In the genomic region with DNA sequence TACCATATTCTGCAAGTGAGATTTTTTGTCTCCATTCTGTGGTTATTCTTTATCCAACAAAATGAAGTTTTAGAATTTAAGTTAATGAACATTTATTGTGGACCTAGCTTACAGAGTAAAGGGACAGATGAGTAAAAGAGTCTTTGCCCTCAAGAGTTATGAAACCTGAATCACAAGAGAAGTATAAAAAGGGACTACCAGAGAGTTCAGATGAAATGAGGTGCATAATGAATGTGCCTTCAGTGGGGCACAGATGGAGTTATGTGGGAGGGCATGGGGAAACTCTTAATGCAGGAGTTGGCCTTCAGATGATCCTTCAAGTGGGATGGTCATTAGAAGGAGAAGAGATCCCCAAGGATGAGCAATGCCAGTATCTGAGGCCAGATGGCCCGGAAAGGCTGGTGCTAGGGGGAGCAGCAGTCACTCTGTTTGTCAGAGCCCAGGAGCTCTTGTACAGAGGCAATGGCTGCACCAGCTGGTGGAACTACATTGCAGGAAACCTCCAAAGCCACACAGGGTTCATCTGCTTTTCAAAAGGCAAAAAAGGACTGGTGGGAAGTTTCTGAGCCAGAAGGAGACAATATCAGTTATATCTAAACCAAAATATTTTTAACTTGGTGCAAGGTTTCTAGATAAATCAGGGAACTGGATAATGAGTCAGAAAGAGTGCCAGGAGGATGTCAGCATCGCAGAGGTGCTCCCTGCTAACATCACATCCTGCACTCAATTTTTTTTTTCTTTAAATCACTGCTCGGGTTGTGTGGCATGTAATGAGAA, we compare ENCODE assay signal across 8 cellular contexts.
DNase-seq lines count a peak whose midpoint lies in the region; ATAC-seq and TF ChIP-seq lines count a peak whose summit lies in the region.

No MANE protein-coding gene starts in this region.

- peaks cover 0 to 10% (median 0%) of the 10 kb centered on the region in 7 donors for H3K9me3 Mint-ChIP-seq in CD4-positive, CD25-positive, alpha-beta regulatory T cell
- no peaks in the 10 kb centered on the region for H3K9me3 Mint-ChIP-seq in glutamatergic neuron (ENCODE audit: unreplicated experiment)

- no peaks in the 10 kb centered on the region for H3K36me3 ChIP-seq in CD4-positive, CD25-positive, alpha-beta regulatory T cell (ENCODE audit: control insufficient read depth, insufficient read depth, low read length)
- H3K36me3 ChIP-seq in left ventricle myocardium inferior = no peaks in the 10 kb centered on the region
- H3K36me3 ChIP-seq in hepatocyte (replicated peaks; ENCODE audit: insufficient read depth, low read depth) = no peaks in the 10 kb centered on the region

- DNase-seq in CD4-positive, CD25-positive, alpha-beta regulatory T cell = peak in 1 of 3 donors; percentile 27
- DNase-seq in NAMALWA (ENCODE audit: low spot score) (peak; percentile 69), left ventricle myocardium inferior (no peak), cortex of kidney (lab: John Stamatoyannopoulos, UW) (no peak), hepatocyte (ENCODE audit: low spot score) (no peak), glutamatergic neuron (no peak)
- DNase-seq in NK-92 treated with Interleukin-12 subunit alpha and Interleukin-12 subunit beta, amount 100 ng/mL, for 24 hours (lab: John Stamatoyannopoulos, UW) = no peak

- peak overlapping the region; percentile 27 for H3K4me3 ChIP-seq in CD4-positive, CD25-positive, alpha-beta regulatory T cell (ENCODE audit: low read depth, low read length)
- peak overlapping the region; percentile 29 for H3K4me3 ChIP-seq in left ventricle myocardium inferior
- H3K4me3 ChIP-seq in hepatocyte = no peak overlapping the region

- H3K4me3 Mint-ChIP-seq in CD4-positive, CD25-positive, alpha-beta regulatory T cell = peak overlapping the region; percentile 6 to 72 (median 51)
- no peak overlapping the region for H3K4me3 Mint-ChIP-seq in glutamatergic neuron (ENCODE audit: unreplicated experiment)

- TF ChIP-seq CTCF in left ventricle myocardium inferior (IDR thresholded peaks at IDR 0.05; ENCODE audit: borderline replicate concordance) (no peak), hepatocyte (IDR thresholded peaks at IDR 0.05; ENCODE audit: poor library complexity) (no peak), glutamatergic neuron (IDR thresholded peaks at IDR 0.05; ENCODE audit: partially characterized antibody, unreplicated experiment) (no peak)

- no peak overlapping the region for H3K27ac ChIP-seq in CD4-positive, CD25-positive, alpha-beta regulatory T cell (ENCODE audit: insufficient read depth, low read length, poor library complexity, severe bottlenecking)
- H3K27ac ChIP-seq in left ventricle myocardium inferior (replicated peaks) = peak overlapping the region; percentile 69
- no peak overlapping the region for H3K27ac ChIP-seq in hepatocyte

- H3K27me3 ChIP-seq in CD4-positive, CD25-positive, alpha-beta regulatory T cell (ENCODE audit: control insufficient read depth, insufficient read depth, low read length) = peaks cover 2% of the 10 kb centered on the region
- no peaks in the 10 kb centered on the region for H3K27me3 ChIP-seq in left ventricle myocardium inferior (ENCODE audit: low read depth)
- H3K27me3 ChIP-seq in hepatocyte = no peaks in the 10 kb centered on the region

- intact Hi-C loops in left ventricle myocardium inferior (cut with micrococcal nuclease) = no loop called here

- no peak overlapping the region for H2AFZ ChIP-seq in hepatocyte

- H3K36me3 Mint-ChIP-seq in CD4-positive, CD25-positive, alpha-beta regulatory T cell = peaks cover 9% of the 10 kb centered on the region
- peaks cover 9% of the 10 kb centered on the region for H3K36me3 Mint-ChIP-seq in glutamatergic neuron (ENCODE audit: unreplicated experiment)

- H3K4me2 ChIP-seq in hepatocyte = no peak overlapping the region

- H3K9me2 ChIP-seq in hepatocyte (replicated peaks; ENCODE audit: insufficient read depth) = no peaks in the 10 kb centered on the region

- H3K4me1 ChIP-seq in CD4-positive, CD25-positive, alpha-beta regulatory T cell (ENCODE audit: control insufficient read depth, insufficient read depth, low read length, poor library complexity, severe bottlenecking) = peaks cover 15% of the 10 kb centered on the region
- peaks cover 24% of the 10 kb centered on the region for H3K4me1 ChIP-seq in left ventricle myocardium inferior
- H3K4me1 ChIP-seq in hepatocyte (ENCODE audit: insufficient read depth) = no peaks in the 10 kb centered on the region

- peak in 1 of 2 donors; percentile 53 for ATAC-seq in CD4-positive, CD25-positive, alpha-beta regulatory T cell (ENCODE audit: low read depth in 2 of 2)
- ATAC-seq in GM19452 (IDR thresholded peaks at IDR 0.05; ENCODE audit: unreplicated experiment) = peak; percentile 42

- H3K9me3 ChIP-seq in CD4-positive, CD25-positive, alpha-beta regulatory T cell (ENCODE audit: control insufficient read depth in 2 of 2, low read length in 2 of 2) = peaks cover 0 to 5% of the 10 kb centered on the region in 2 experiments
- H3K9me3 ChIP-seq in left ventricle myocardium inferior (replicated peaks) = peaks cover 37% of the 10 kb centered on the region
- no peaks in the 10 kb centered on the region for H3K9me3 ChIP-seq in hepatocyte (ENCODE audit: low read depth)

- H3K79me2 ChIP-seq in hepatocyte = no peaks in the 10 kb centered on the region

- H4K20me1 ChIP-seq in hepatocyte (ENCODE audit: insufficient read depth, poor library complexity, severe bottlenecking) = no peaks in the 10 kb centered on the region

- H3K4me1 Mint-ChIP-seq in CD4-positive, CD25-positive, alpha-beta regulatory T cell = peaks cover 12 to 18% (median 16%) of the 10 kb centered on the region in 4 donors
- H3K4me1 Mint-ChIP-seq in glutamatergic neuron (ENCODE audit: low read depth, unreplicated experiment) = no peaks in the 10 kb centered on the region

- H3K27me3 Mint-ChIP-seq in CD4-positive, CD25-positive, alpha-beta regulatory T cell = no peaks in the 10 kb centered on the region
- H3K27me3 Mint-ChIP-seq in glutamatergic neuron (ENCODE audit: unreplicated experiment) = no peaks in the 10 kb centered on the region

- peak overlapping the region in 2 of 3 donors; percentile 62 to 90 for H3K27ac Mint-ChIP-seq in CD4-positive, CD25-positive, alpha-beta regulatory T cell
- H3K27ac Mint-ChIP-seq in glutamatergic neuron (ENCODE audit: unreplicated experiment) = no peak overlapping the region

- 88% methylated on average over 3 of the region's 3 CpGs for WGBS in hepatocyte (ENCODE audit: low lambda C conversion rate, missing lambda C conversion rate)
